Comparison of ENCODE assay signal across 16 cellular contexts in the genomic region with DNA sequence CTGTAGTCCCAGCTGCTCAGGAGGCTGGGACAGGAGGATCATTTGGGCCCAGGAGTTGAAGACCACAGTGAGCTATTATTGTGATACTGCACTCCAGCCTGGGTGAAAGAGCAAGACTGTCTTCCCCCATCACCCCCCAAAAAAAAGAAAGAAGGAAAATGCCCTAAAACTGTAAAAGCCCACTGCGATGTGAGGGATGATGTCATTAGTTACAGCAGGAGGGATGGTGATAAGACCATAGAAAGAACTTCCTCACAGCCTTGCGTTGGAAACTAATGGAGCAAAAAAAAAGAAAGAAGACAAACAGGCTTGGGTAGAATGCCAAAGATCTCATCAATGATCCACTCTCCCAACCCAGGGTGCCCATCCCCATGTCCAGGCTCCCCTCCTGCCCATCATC. TPM values are rescaled to one million over a fixed set of nuclear protein-coding genes. Genes with fewer than 3 reads are reported as not detected.
A peak's percentile ranks its signal among the peaks of the same experiment; 100 is the strongest.
DNase-seq lines count a peak whose midpoint lies in the region; ATAC-seq, FAIRE-seq and TF ChIP-seq lines count a peak whose summit lies in the region.
"Had no signal": no experiment of that assay in that cellular context is flagged by ENCODE, and none has a peak within 500 bp of the region (broad histone marks: within the 10 kb centered on the region; RNA-seq: fewer than 3 reads in every experiment).

No MANE protein-coding gene starts in this region.

- POLR2A ChIA-PET in HepG2 (lab: Yijun Ruan, JAX): interaction anchor here (2.0 kb wide), 1 partner anchor 24 kb away, joined by 4 read pairs; no protein-coding TSS in a partner anchor

- no peak overlapping the region for H3K4me3 ChIP-seq in HepG2 (replicated peaks in 1 of 3; ENCODE audit: insufficient read depth in 1 of 3, low read depth in 2 of 3, low read length in 3 of 3)
- H3K4me3 ChIP-seq in right lobe of liver: no peak overlapping the region
- H3K4me3 ChIP-seq: BLaER1 had no signal

- no peak for FAIRE-seq in HepG2 (lab: Jason Lieb, UNC)

- in situ Hi-C loops in HepG2 (cut with HindIII; ENCODE audit: extremely low pct_ligation_motif_present, low pct_unique_long_range_greater_than_20kb): no loop called here

- BruUV-seq in HepG2 (replicated peaks; lab: Mats Ljungman, UMichigan): no TSS peak

- H3K4me1 ChIP-seq in HepG2 (ENCODE audit: insufficient read depth, low read length) (peaks cover 67% of the 10 kb centered on the region), right lobe of liver (no peaks in the 10 kb centered on the region)

- intact Hi-C loops in HepG2 (cut with micrococcal nuclease; ENCODE audit: unreplicated experiment) (no loop called here), right lobe of liver (cut with DNase I) (no loop called here)

- TF ChIP-seq RAD21 in HepG2 (CRISPR knock-in tag; IDR thresholded peaks at IDR 0.05): no peak

- no peak for TF ChIP-seq POLR2A in HepG2 (IDR thresholded peaks at IDR 0.05; ENCODE audit: insufficient read depth in 1 of 2, low read depth in 2 of 2, low read length in 2 of 2)
- TF ChIP-seq POLR2A in right lobe of liver (IDR thresholded peaks at IDR 0.05): no peak

- H3K4me2 ChIP-seq in HepG2 (ENCODE audit: low read depth, low read length): no peak overlapping the region
- H3K4me2 ChIP-seq: BLaER1 had no signal

- H3K27me3 ChIP-seq in HepG2 (ENCODE audit: control insufficient read depth in 1 of 2, insufficient read depth in 2 of 2, low read length in 2 of 2) (peaks cover 0 to 4% of the 10 kb centered on the region in 2 experiments; a peak in 1 of 5 replicates), right lobe of liver (no peaks in the 10 kb centered on the region)
- H3K27me3 ChIP-seq: BLaER1 had no signal

- no peak overlapping the region for H3K9ac ChIP-seq in HepG2 (ENCODE audit: insufficient read depth, low read depth, low read length)

- H2AFZ ChIP-seq in HepG2 (ENCODE audit: low read length): no peak overlapping the region

- DNase-seq in HepG2 (ENCODE audit: low spot score) (no peak), right lobe of liver (no peak), endothelial cell (ENCODE audit: low spot score) (no peak), SHP77 (lab: John Stamatoyannopoulos, UW) (no peak), NCI-H345 treated with DMSO at 0.1 percent for 48 hours (lab: John Stamatoyannopoulos, UW; ENCODE audit: unreplicated experiment) (no peak)
- DNase-seq: 8988T; CD4-positive, alpha-beta memory T cell; DMS153; DMS79; GDM1; GOT3; H9 had no signal

- WGBS in HepG2 (ENCODE audit: low lambda C conversion rate): 60% methylated on average over 2 of the region's 2 CpGs
- WGBS in right lobe of liver (ENCODE audit: insufficient coverage, low coverage, low lambda C conversion rate, missing lambda C conversion rate): 80% methylated on average over 2 of the region's 2 CpGs

- H3K9me3 Mint-ChIP-seq in endothelial cell (ENCODE audit: unreplicated experiment): no peaks in the 10 kb centered on the region
- H3K9me3 Mint-ChIP-seq: CD4-positive, alpha-beta memory T cell; H9 had no signal

- no peak for TF ChIP-seq EP300 in HepG2 (IDR thresholded peaks at IDR 0.05; ENCODE audit: low read depth in 2 of 2, low read length in 2 of 2)
- TF ChIP-seq EP300 in HepG2 (CRISPR knock-in tag; IDR thresholded peaks at IDR 0.05; ENCODE audit: borderline replicate concordance): no peak

- no peaks in the 10 kb centered on the region for H4K20me1 ChIP-seq in HepG2 (ENCODE audit: insufficient read depth, low read length)
- H4K20me1 ChIP-seq: BLaER1 had no signal

- no peak for TF ChIP-seq CTCF in HepG2 (CRISPR knock-in tag; IDR thresholded peaks at IDR 0.05)
- TF ChIP-seq CTCF in right lobe of liver (IDR thresholded peaks at IDR 0.05): no peak
- TF ChIP-seq CTCF in endothelial cell (IDR thresholded peaks at IDR 0.05; ENCODE audit: unreplicated experiment): no peak

- no peak for ATAC-seq in HepG2
- no peak for ATAC-seq in right lobe of liver

- CTCF ChIA-PET in HepG2 (lab: Yijun Ruan, JAX; ENCODE audit: low intra/inter-chr PET ratio, low total read pairs): no interaction called here

- H3K9me3 ChIP-seq in HepG2 (ENCODE audit: low read length): no peaks in the 10 kb centered on the region
- H3K9me3 ChIP-seq in right lobe of liver: no peaks in the 10 kb centered on the region
- H3K9me3 ChIP-seq: BLaER1 had no signal

- H3K27ac ChIP-seq in HepG2 (ENCODE audit: extremely low read length, insufficient read depth, low read length): no peak overlapping the region
- H3K27ac ChIP-seq in right lobe of liver: no peak overlapping the region
- H3K27ac ChIP-seq: BLaER1 had no signal

- H3K27ac Mint-ChIP-seq in endothelial cell (ENCODE audit: unreplicated experiment): peak overlapping the region; percentile 42
- H3K27ac Mint-ChIP-seq: CD14-positive monocyte; CD4-positive, alpha-beta memory T cell; H9 had no signal

- H3K27me3 Mint-ChIP-seq in endothelial cell (ENCODE audit: unreplicated experiment): peaks cover 8% of the 10 kb centered on the region

- H3K36me3 Mint-ChIP-seq in endothelial cell (ENCODE audit: low read depth, unreplicated experiment): no peaks in the 10 kb centered on the region
- H3K36me3 Mint-ChIP-seq: CD14-positive monocyte; CD4-positive, alpha-beta memory T cell had no signal

- H3K79me2 ChIP-seq in HepG2 (ENCODE audit: insufficient read depth, low read length): no peaks in the 10 kb centered on the region

- H3K4me1 Mint-ChIP-seq in endothelial cell (ENCODE audit: unreplicated experiment): peaks cover 15% of the 10 kb centered on the region
- H3K4me1 Mint-ChIP-seq: CD14-positive monocyte; CD4-positive, alpha-beta memory T cell had no signal

- H3K36me3 ChIP-seq in HepG2 (replicated peaks in 1 of 2; ENCODE audit: control insufficient read depth in 1 of 2, insufficient read depth in 2 of 2, low read length in 2 of 2) (no peaks in the 10 kb centered on the region), right lobe of liver (no peaks in the 10 kb centered on the region)
- H3K36me3 ChIP-seq: BLaER1 had no signal

- H3K4me3 Mint-ChIP-seq in endothelial cell (ENCODE audit: unreplicated experiment): no peak overlapping the region
- H3K4me3 Mint-ChIP-seq: CD14-positive monocyte; CD4-positive, alpha-beta memory T cell; H9 had no signal

RNA-seq across cellular contexts. Expression of a gene that starts 18.7 kb away (rescaled TPM):
- total RNA-seq in HepG2 (2016; rRNA removed; fragmentation: Illumina TruSeq; extraction: Trizol): 2.3 TPM in 2 replicates
- total RNA-seq in HepG2 (2016; cell fraction: cytosol; rRNA removed; fragmentation: Illumina TruSeq; extraction: Trizol; ENCODE audit: low read depth): 0.40 and 0.71 TPM in 2 replicates
- total RNA-seq in HepG2 (2016; cell fraction: insoluble cytoplasmic fraction; rRNA removed; fragmentation: Illumina TruSeq; extraction: Trizol): 1.8 and 2.2 TPM in 2 replicates
- 1.9 and 2.0 TPM in 2 replicates for total RNA-seq in HepG2 (2016; cell fraction: membrane; rRNA removed; fragmentation: Illumina TruSeq; extraction: Trizol)
- total RNA-seq in HepG2 (2016; cell fraction: nucleus; rRNA removed; fragmentation: Illumina TruSeq; extraction: Trizol): 0.97 and 1.3 TPM in 2 replicates
- polyA plus RNA-seq in HepG2 (2011; rRNA removed): 5.8 and 6.1 TPM in 2 replicates
- polyA plus RNA-seq in HepG2 (2011; cell fraction: cytosol; rRNA removed): 5.6 and 6.2 TPM in 2 replicates
- 5.3 and 5.6 TPM in 2 replicates for polyA plus RNA-seq in HepG2 (2011; cell fraction: nucleus; rRNA removed)
- 1.7 and 2.5 TPM in 2 replicates for polyA plus RNA-seq in HepG2 (2012)
- 1.2 and 1.3 TPM in 2 replicates for polyA plus RNA-seq in HepG2 (2016; cell fraction: cytosol; fragmentation: Illumina TruSeq; extraction: Trizol; ENCODE audit: low read depth)
- polyA plus RNA-seq in HepG2 (2016; cell fraction: insoluble cytoplasmic fraction; fragmentation: Illumina TruSeq; extraction: Trizol; ENCODE audit: low read depth): 5.4 TPM in 2 replicates
- polyA plus RNA-seq in HepG2 (2016; cell fraction: membrane; fragmentation: Illumina TruSeq; extraction: Trizol; ENCODE audit: low read depth): 3.7 and 3.8 TPM in 2 replicates
- polyA plus RNA-seq in HepG2 (2016; cell fraction: nucleus; fragmentation: Illumina TruSeq; extraction: Trizol; ENCODE audit: insufficient read depth, low read depth): 4.1 and 4.5 TPM in 2 replicates
- polyA minus RNA-seq in HepG2 (2011; rRNA and poly(A)+ RNA removed; ENCODE audit: low replicate concordance): 0.35 and 3.6 TPM in 2 replicates
- 1.4 and 2.5 TPM in 2 replicates for polyA minus RNA-seq in HepG2 (2011; cell fraction: cytosol; rRNA and poly(A)+ RNA removed)
- polyA minus RNA-seq in HepG2 (2011; cell fraction: nucleus; rRNA and poly(A)+ RNA removed): 0.52 and 0.99 TPM in 2 replicates
- 1 to 10 TPM in 1 of 6 experiments, under 1 TPM in 2, not detected in 3; 0.11 to 1.2 (median 0.11) TPM for total RNA-seq in right lobe of liver
- 1.3 TPM for total RNA-seq in endothelial cell (ENCODE audit: unreplicated experiment)
- polyA plus RNA-seq: AG04450; CD4-positive, alpha-beta memory T cell had no signal

RNA-seq across cellular contexts. Expression of a gene that starts 29.1 kb away (rescaled TPM):
- total RNA-seq in HepG2 (2016; rRNA removed; fragmentation: Illumina TruSeq; extraction: Trizol) (0.83 and 1.1 TPM in 2 replicates), right lobe of liver (under 1 TPM; 0.06 to 0.42 (median 0.12) TPM), endothelial cell (ENCODE audit: unreplicated experiment) (1.6 TPM)
- total RNA-seq in HepG2 (2016; cell fraction: cytosol; rRNA removed; fragmentation: Illumina TruSeq; extraction: Trizol; ENCODE audit: low read depth): 0.09 and 0.10 TPM in 2 replicates
- 0.67 and 0.91 TPM in 2 replicates for total RNA-seq in HepG2 (2016; cell fraction: insoluble cytoplasmic fraction; rRNA removed; fragmentation: Illumina TruSeq; extraction: Trizol)
- total RNA-seq in HepG2 (2016; cell fraction: membrane; rRNA removed; fragmentation: Illumina TruSeq; extraction: Trizol): 0.28 and 0.34 TPM in 2 replicates
- 0.81 TPM in 2 replicates for total RNA-seq in HepG2 (2016; cell fraction: nucleus; rRNA removed; fragmentation: Illumina TruSeq; extraction: Trizol)
- polyA plus RNA-seq in HepG2 (2011; rRNA removed): 0.87 and 1.4 TPM in 2 replicates
- polyA plus RNA-seq in HepG2 (2011; cell fraction: cytosol; rRNA removed): 0.77 and 0.94 TPM in 2 replicates
- polyA plus RNA-seq in HepG2 (2011; cell fraction: nucleus; rRNA removed): 1.7 and 2.6 TPM in 2 replicates
- 0.81 and 0.91 TPM in 2 replicates for polyA plus RNA-seq in HepG2 (2012)
- polyA plus RNA-seq in HepG2 (2016; cell fraction: cytosol; fragmentation: Illumina TruSeq; extraction: Trizol; ENCODE audit: low read depth): 0.05 TPM in 1 of 2 replicates, not detected in the other
- polyA plus RNA-seq in HepG2 (2016; cell fraction: insoluble cytoplasmic fraction; fragmentation: Illumina TruSeq; extraction: Trizol; ENCODE audit: low read depth): 0.34 and 0.68 TPM in 2 replicates
- 0.08 and 0.13 TPM in 2 replicates for polyA plus RNA-seq in HepG2 (2016; cell fraction: membrane; fragmentation: Illumina TruSeq; extraction: Trizol; ENCODE audit: low read depth)
- 1.6 and 1.7 TPM in 2 replicates for polyA plus RNA-seq in HepG2 (2016; cell fraction: nucleus; fragmentation: Illumina TruSeq; extraction: Trizol; ENCODE audit: insufficient read depth, low read depth)
- polyA minus RNA-seq in HepG2 (2011; rRNA and poly(A)+ RNA removed; ENCODE audit: low replicate concordance): 0.56 and 2.3 TPM in 2 replicates
- polyA minus RNA-seq in HepG2 (2011; cell fraction: cytosol; rRNA and poly(A)+ RNA removed): 0.79 and 0.89 TPM in 2 replicates
- polyA minus RNA-seq in HepG2 (2011; cell fraction: nucleus; rRNA and poly(A)+ RNA removed): 0.77 and 1.1 TPM in 2 replicates

RNA-seq across cellular contexts. Expression of a gene that starts 33.0 kb away (rescaled TPM):
- total RNA-seq in HepG2 (2016; rRNA removed; fragmentation: Illumina TruSeq; extraction: Trizol): 3.9 and 6.7 TPM in 2 replicates
- 1.6 TPM in 2 replicates for total RNA-seq in HepG2 (2016; cell fraction: cytosol; rRNA removed; fragmentation: Illumina TruSeq; extraction: Trizol; ENCODE audit: low read depth)
- total RNA-seq in HepG2 (2016; cell fraction: insoluble cytoplasmic fraction; rRNA removed; fragmentation: Illumina TruSeq; extraction: Trizol): 4.7 and 7.5 TPM in 2 replicates
- 2.1 and 3.5 TPM in 2 replicates for total RNA-seq in HepG2 (2016; cell fraction: membrane; rRNA removed; fragmentation: Illumina TruSeq; extraction: Trizol)
- 6.4 and 10.0 TPM in 2 replicates for total RNA-seq in HepG2 (2016; cell fraction: nucleus; rRNA removed; fragmentation: Illumina TruSeq; extraction: Trizol)
- polyA plus RNA-seq in HepG2 (2011; rRNA removed): 7.8 and 13.5 TPM in 2 replicates
- polyA plus RNA-seq in HepG2 (2011; cell fraction: cytosol; rRNA removed): 5.7 TPM in 2 replicates
- polyA plus RNA-seq in HepG2 (2011; cell fraction: nucleus; rRNA removed): 29.5 and 34.5 TPM in 2 replicates
- 4.3 and 5.5 TPM in 2 replicates for polyA plus RNA-seq in HepG2 (2012)
- polyA plus RNA-seq in HepG2 (2016; cell fraction: cytosol; fragmentation: Illumina TruSeq; extraction: Trizol; ENCODE audit: low read depth): 0.87 and 1.1 TPM in 2 replicates
- 3.0 and 5.2 TPM in 2 replicates for polyA plus RNA-seq in HepG2 (2016; cell fraction: insoluble cytoplasmic fraction; fragmentation: Illumina TruSeq; extraction: Trizol; ENCODE audit: low read depth)
- polyA plus RNA-seq in HepG2 (2016; cell fraction: membrane; fragmentation: Illumina TruSeq; extraction: Trizol; ENCODE audit: low read depth): 1.7 and 1.9 TPM in 2 replicates
- 16.3 and 17.6 TPM in 2 replicates for polyA plus RNA-seq in HepG2 (2016; cell fraction: nucleus; fragmentation: Illumina TruSeq; extraction: Trizol; ENCODE audit: insufficient read depth, low read depth)
- polyA minus RNA-seq in HepG2 (2011; rRNA and poly(A)+ RNA removed; ENCODE audit: low replicate concordance): 0.58 and 15.8 TPM in 2 replicates
- 1.7 and 2.0 TPM in 2 replicates for polyA minus RNA-seq in HepG2 (2011; cell fraction: cytosol; rRNA and poly(A)+ RNA removed)
- polyA minus RNA-seq in HepG2 (2011; cell fraction: nucleus; rRNA and poly(A)+ RNA removed): 6.4 and 9.6 TPM in 2 replicates
- total RNA-seq in right lobe of liver: 10 to 100 TPM in 4 of 6 experiments, 1 to 10 TPM in 2; 9.0 to 27.9 (median 19.6) TPM
- 0.41 TPM for total RNA-seq in endothelial cell (ENCODE audit: unreplicated experiment)

RNA-seq across cellular contexts. Expression of a gene that starts 41.6 kb away (rescaled TPM):
- total RNA-seq in HepG2 (2016; rRNA removed; fragmentation: Illumina TruSeq; extraction: Trizol) (20.2 and 29.1 TPM in 2 replicates), right lobe of liver (10 to 100 TPM; 14.3 to 36.4 (median 21.3) TPM), endothelial cell (ENCODE audit: unreplicated experiment) (22.8 TPM)
- total RNA-seq in HepG2 (2016; cell fraction: cytosol; rRNA removed; fragmentation: Illumina TruSeq; extraction: Trizol; ENCODE audit: low read depth): 4.7 and 4.9 TPM in 2 replicates
- total RNA-seq in HepG2 (2016; cell fraction: insoluble cytoplasmic fraction; rRNA removed; fragmentation: Illumina TruSeq; extraction: Trizol): 16.6 and 30.9 TPM in 2 replicates
- 7.0 and 9.1 TPM in 2 replicates for total RNA-seq in HepG2 (2016; cell fraction: membrane; rRNA removed; fragmentation: Illumina TruSeq; extraction: Trizol)
- 51.9 and 59.6 TPM in 2 replicates for total RNA-seq in HepG2 (2016; cell fraction: nucleus; rRNA removed; fragmentation: Illumina TruSeq; extraction: Trizol)
- 90.4 and 126 TPM in 2 replicates for polyA plus RNA-seq in HepG2 (2011; rRNA removed)
- 13.5 and 18.5 TPM in 2 replicates for polyA plus RNA-seq in HepG2 (2011; cell fraction: cytosol; rRNA removed)
- polyA plus RNA-seq in HepG2 (2011; cell fraction: nucleus; rRNA removed): 978 and 1,153 TPM in 2 replicates
- polyA plus RNA-seq in HepG2 (2012): 38.7 and 62.0 TPM in 2 replicates
- 3.5 and 4.1 TPM in 2 replicates for polyA plus RNA-seq in HepG2 (2016; cell fraction: cytosol; fragmentation: Illumina TruSeq; extraction: Trizol; ENCODE audit: low read depth)
- polyA plus RNA-seq in HepG2 (2016; cell fraction: insoluble cytoplasmic fraction; fragmentation: Illumina TruSeq; extraction: Trizol; ENCODE audit: low read depth): 24.7 and 33.4 TPM in 2 replicates
- 7.9 and 9.2 TPM in 2 replicates for polyA plus RNA-seq in HepG2 (2016; cell fraction: membrane; fragmentation: Illumina TruSeq; extraction: Trizol; ENCODE audit: low read depth)
- 347 and 353 TPM in 2 replicates for polyA plus RNA-seq in HepG2 (2016; cell fraction: nucleus; fragmentation: Illumina TruSeq; extraction: Trizol; ENCODE audit: insufficient read depth, low read depth)
- polyA minus RNA-seq in HepG2 (2011; rRNA and poly(A)+ RNA removed; ENCODE audit: low replicate concordance): 33.5 and 71.7 TPM in 2 replicates
- 7.8 and 9.6 TPM in 2 replicates for polyA minus RNA-seq in HepG2 (2011; cell fraction: cytosol; rRNA and poly(A)+ RNA removed)
- polyA minus RNA-seq in HepG2 (2011; cell fraction: nucleus; rRNA and poly(A)+ RNA removed): 54.6 and 61.9 TPM in 2 replicates

RNA-seq across cellular contexts. Expression of a gene that starts 43.1 kb away (rescaled TPM):
- 0.13 and 0.24 TPM in 2 replicates for total RNA-seq in HepG2 (2016; rRNA removed; fragmentation: Illumina TruSeq; extraction: Trizol)
- not detected in 2 replicates for total RNA-seq in HepG2 (2016; cell fraction: cytosol; rRNA removed; fragmentation: Illumina TruSeq; extraction: Trizol; ENCODE audit: low read depth)
- 0.09 and 0.24 TPM in 2 replicates for total RNA-seq in HepG2 (2016; cell fraction: insoluble cytoplasmic fraction; rRNA removed; fragmentation: Illumina TruSeq; extraction: Trizol)
- total RNA-seq in HepG2 (2016; cell fraction: membrane; rRNA removed; fragmentation: Illumina TruSeq; extraction: Trizol): 0.14 and 0.19 TPM in 2 replicates
- total RNA-seq in HepG2 (2016; cell fraction: nucleus; rRNA removed; fragmentation: Illumina TruSeq; extraction: Trizol): 0.25 TPM in 1 of 2 replicates, not detected in the other
- polyA plus RNA-seq in HepG2 (2011; rRNA removed): 0.05 and 0.31 TPM in 2 replicates
- polyA plus RNA-seq in HepG2 (2011; cell fraction: cytosol; rRNA removed): 0.07 and 0.10 TPM in 2 replicates
- 0.66 and 1.2 TPM in 2 replicates for polyA plus RNA-seq in HepG2 (2011; cell fraction: nucleus; rRNA removed)
- 0.28 and 0.44 TPM in 2 replicates for polyA plus RNA-seq in HepG2 (2012)
- not detected in 2 replicates for polyA plus RNA-seq in HepG2 (2016; cell fraction: cytosol; fragmentation: Illumina TruSeq; extraction: Trizol; ENCODE audit: low read depth)
- not detected in 2 replicates for polyA plus RNA-seq in HepG2 (2016; cell fraction: insoluble cytoplasmic fraction; fragmentation: Illumina TruSeq; extraction: Trizol; ENCODE audit: low read depth)
- 0.09 and 0.14 TPM in 2 replicates for polyA plus RNA-seq in HepG2 (2016; cell fraction: membrane; fragmentation: Illumina TruSeq; extraction: Trizol; ENCODE audit: low read depth)
- polyA plus RNA-seq in HepG2 (2016; cell fraction: nucleus; fragmentation: Illumina TruSeq; extraction: Trizol; ENCODE audit: insufficient read depth, low read depth): 0.55 and 0.56 TPM in 2 replicates
- 0.22 TPM in 1 of 2 replicates, not detected in the other for polyA minus RNA-seq in HepG2 (2011; rRNA and poly(A)+ RNA removed; ENCODE audit: low replicate concordance)
- not detected in 2 replicates for polyA minus RNA-seq in HepG2 (2011; cell fraction: cytosol; rRNA and poly(A)+ RNA removed)
- polyA minus RNA-seq in HepG2 (2011; cell fraction: nucleus; rRNA and poly(A)+ RNA removed): not detected in 2 replicates
- 1 to 10 TPM in 2 of 6 experiments, under 1 TPM in 4; 0.38 to 1.6 (median 0.85) TPM for total RNA-seq in right lobe of liver
- total RNA-seq in endothelial cell (ENCODE audit: unreplicated experiment): not detected
- total RNA-seq: A673; CD4-positive, alpha-beta memory T cell had no signal
- polyA plus RNA-seq: AG04450; CD14-positive monocyte; CD4-positive, alpha-beta memory T cell had no signal
